ENCODE assay signal across 17 cellular contexts in the genomic region with DNA sequence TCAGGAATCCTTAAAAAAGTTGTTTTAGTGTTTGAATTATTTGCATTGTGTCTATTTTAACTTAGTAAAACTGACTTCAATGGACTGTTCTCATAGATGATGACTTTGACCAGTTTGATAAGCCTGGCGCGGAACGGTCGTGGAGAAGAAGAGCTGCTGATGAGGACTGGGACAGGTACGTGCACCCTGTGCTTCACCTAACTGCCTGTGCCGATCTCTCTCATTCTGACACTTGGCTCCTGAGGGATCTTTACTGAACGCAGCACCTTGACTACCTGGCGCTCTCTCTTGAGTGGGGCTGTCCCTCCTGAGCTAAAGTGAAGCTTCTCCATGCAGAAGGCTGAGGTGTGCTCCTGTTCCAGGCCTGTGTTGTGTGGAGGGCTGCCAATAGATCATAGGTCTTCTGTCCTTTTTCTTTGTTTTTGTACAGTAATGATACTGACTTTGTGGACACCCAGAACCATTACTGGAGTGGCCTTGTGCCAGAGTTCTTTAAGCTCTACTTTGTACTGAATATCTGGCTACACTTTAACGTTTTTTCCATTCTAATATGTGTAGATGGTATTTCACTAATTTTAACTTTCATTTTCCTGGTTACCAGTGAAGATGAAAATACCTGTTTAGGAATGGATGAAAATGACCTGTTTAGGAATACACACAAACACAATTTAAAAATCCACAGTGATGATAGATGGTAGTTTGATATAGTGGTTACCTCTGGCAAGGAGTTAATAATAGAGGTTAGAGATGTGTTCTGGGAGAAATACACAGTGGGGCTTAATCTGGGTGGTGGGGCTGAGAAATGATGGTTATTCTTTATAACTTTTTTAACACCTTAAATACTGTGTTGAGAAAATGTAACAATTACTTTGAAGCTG. TPM values are rescaled to one million over a fixed set of nuclear protein-coding genes. Genes with fewer than 3 reads are reported as not detected.
DNase-seq lines count a peak whose midpoint lies in the region; ATAC-seq and TF ChIP-seq lines count a peak whose summit lies in the region.
"Had no signal": no experiment of that assay in that cellular context is flagged by ENCODE, and none has a peak within 500 bp of the region (broad histone marks: within the 10 kb centered on the region; RNA-seq: fewer than 3 reads in every experiment).

No MANE protein-coding gene starts in this region.

- no peak overlapping the region for H3K9ac ChIP-seq in SK-N-MC (ENCODE audit: insufficient read length)
- H3K9ac ChIP-seq in fibroblast of lung (ENCODE audit: insufficient read depth, low read length): no peak overlapping the region
- H3K9ac ChIP-seq in smooth muscle cell (ENCODE audit: low read depth): peak overlapping the region; percentile 23
- no peak overlapping the region for H3K9ac ChIP-seq in neuronal stem cell (ENCODE audit: low read depth, low read length, poor library complexity)

- H4K20me1 ChIP-seq in fibroblast of lung (ENCODE audit: control insufficient read depth, extremely low read depth, insufficient read depth, low read length): peaks cover 4% of the 10 kb centered on the region
- H4K20me1 ChIP-seq in smooth muscle cell (ENCODE audit: low read depth): peaks cover 99% of the 10 kb centered on the region

- H3K79me2 ChIP-seq in fibroblast of lung (ENCODE audit: control insufficient read depth, insufficient read depth, low read length) (peaks cover 91% of the 10 kb centered on the region), smooth muscle cell (ENCODE audit: low read depth) (peaks cover 90% of the 10 kb centered on the region)

- H3K9me3 ChIP-seq in SK-N-MC (ENCODE audit: low read depth, low read length): no peaks in the 10 kb centered on the region
- no peaks in the 10 kb centered on the region for H3K9me3 ChIP-seq in fibroblast of lung (ENCODE audit: control insufficient read depth, insufficient read depth, low read depth, low read length)
- no peaks in the 10 kb centered on the region for H3K9me3 ChIP-seq in smooth muscle cell (replicated peaks; ENCODE audit: low read depth)
- peaks cover 0 to 15% of the 10 kb centered on the region in 2 donors for H3K9me3 ChIP-seq in neuronal stem cell (replicated peaks in 1 of 2; ENCODE audit: control insufficient read depth in 2 of 2, insufficient read depth in 1 of 2, low read depth in 1 of 2, low read length in 2 of 2)
- H3K9me3 ChIP-seq: adrenal gland, esophagus muscularis mucosa, tibial artery had no signal

- no peak overlapping the region for H2BK15ac ChIP-seq in neuronal stem cell (ENCODE audit: low read length)

- H3K27me3 ChIP-seq in fibroblast of lung (ENCODE audit: control insufficient read depth, insufficient read depth, low read length) (no peaks in the 10 kb centered on the region), smooth muscle cell (ENCODE audit: low read depth) (no peaks in the 10 kb centered on the region), neuronal stem cell (ENCODE audit: control insufficient read depth in 3 of 3, insufficient read depth in 3 of 3, low read depth in 1 of 3, low read length in 3 of 3) (no peaks in the 10 kb centered on the region)
- H3K27me3 ChIP-seq: adrenal gland, esophagus muscularis mucosa, tibial artery had no signal

- peak overlapping the region; percentile 38 for H3K4me2 ChIP-seq in fibroblast of lung (ENCODE audit: extremely low read depth, insufficient read depth, low read length)
- peak overlapping the region; percentile 64 for H3K4me2 ChIP-seq in smooth muscle cell
- H3K4me2 ChIP-seq in neuronal stem cell (ENCODE audit: insufficient read depth, low read length, poor library complexity, severe bottlenecking): no peak overlapping the region

- no peaks in the 10 kb centered on the region for H3K27me3 Mint-ChIP-seq in activated T-cell treated with anti-CD3 and anti-CD28 coated beads, Interleukin-2, amount 50 U/mL, for 4 hours (ENCODE audit: low read depth)

- no peak overlapping the region for H2BK120ac ChIP-seq in neuronal stem cell (ENCODE audit: low read depth, low read length)

- H3K36me3 ChIP-seq in SK-N-MC (ENCODE audit: insufficient read depth, low read length): peaks cover 17% of the 10 kb centered on the region
- peaks cover 3% of the 10 kb centered on the region for H3K36me3 ChIP-seq in fibroblast of lung (ENCODE audit: control insufficient read depth, insufficient read depth, low read length)
- H3K36me3 ChIP-seq in smooth muscle cell (ENCODE audit: low read depth): no peaks in the 10 kb centered on the region
- peaks cover 0 to 51% of the 10 kb centered on the region in 2 donors for H3K36me3 ChIP-seq in neuronal stem cell (replicated peaks in 1 of 2; ENCODE audit: control insufficient read depth in 2 of 2, insufficient read depth in 2 of 2, low read length in 2 of 2)
- H3K36me3 ChIP-seq: adrenal gland had no signal

- no peak for DNase-seq in activated T-cell treated with anti-CD3 and anti-CD28 coated beads, Interleukin-2, amount 50 U/mL, for 4 hours
- no peak for DNase-seq in activated T-cell treated with anti-CD3 and anti-CD28 coated beads, Interleukin-2, amount 50 U/mL, for 1 hour
- DNase-seq in SK-N-MC (ENCODE audit: low read depth, low spot score) (no peak), fibroblast of lung (ENCODE audit: low read depth in 2 of 2) (peak in 1 of 2 donors; percentile 31), smooth muscle cell (lab: John Stamatoyannopoulos, UW; ENCODE audit: unreplicated experiment) (no peak), neuronal stem cell (ENCODE audit: low spot score) (no peak)
- DNase-seq: adrenal gland; cortex of kidney; DMS153; NCI-H1048; NCI-H345; stimulated activated CD4-positive, alpha-beta T cell treated with anti-CD3 and anti-CD28 coated beads, Interleukin-12 subunit alpha, Interleukin-12 subunit beta, amount 100 ng/mL, for 4 hours; T-helper 2 cell; tibial artery had no signal

- H4K91ac ChIP-seq in neuronal stem cell (ENCODE audit: low read depth, low read length, poor library complexity): no peak overlapping the region

- H3K27ac ChIP-seq in SK-N-MC (peak overlapping the region; percentile 95), fibroblast of lung (ENCODE audit: insufficient read depth, low read length) (peak overlapping the region; percentile 5), smooth muscle cell (ENCODE audit: low read depth) (peak overlapping the region; percentile 81), neuronal stem cell (replicated peaks; ENCODE audit: low read length) (no peak overlapping the region)
- H3K27ac ChIP-seq: esophagus muscularis mucosa, tibial artery had no signal

- ATAC-seq in activated T-cell treated with anti-CD3 and anti-CD28 coated beads, Interleukin-2, amount 50 U/mL, for 4 hours: peak in 1 of 2 donors; percentile 20
- no peak for ATAC-seq in HG02678 (IDR thresholded peaks at IDR 0.05; ENCODE audit: unreplicated experiment)
- ATAC-seq in GM18873 (IDR thresholded peaks at IDR 0.05; ENCODE audit: low FRiP score, unreplicated experiment): no peak

- H3K9me3 Mint-ChIP-seq in activated T-cell treated with anti-CD3 and anti-CD28 coated beads, Interleukin-2, amount 50 U/mL, for 4 hours: peaks cover 3% of the 10 kb centered on the region

- no peak overlapping the region for H3K4ac ChIP-seq in neuronal stem cell (ENCODE audit: low read length)

- no peak overlapping the region for H2AK5ac ChIP-seq in neuronal stem cell (ENCODE audit: low read depth, low read length)

- no peak overlapping the region for H2BK5ac ChIP-seq in neuronal stem cell (ENCODE audit: low read length)

- peak overlapping the region; percentile 25 for H3K4me3 Mint-ChIP-seq in activated T-cell treated with anti-CD3 and anti-CD28 coated beads, Interleukin-2, amount 50 U/mL, for 4 hours

- no peak overlapping the region for H2BK12ac ChIP-seq in neuronal stem cell (ENCODE audit: low read length)

- WGBS in smooth muscle cell (ENCODE audit: low lambda C conversion rate): 93% methylated on average over 9 of the region's 9 CpGs
- no CpG with 5 or more reads among the region's 9 CpGs for WGBS in neuronal stem cell (ENCODE audit: extremely low coverage in 2 of 2, insufficient read length in 2 of 2, insufficient replicate concordance in 1 of 2), 2 donors

- H3K4me1 ChIP-seq in fibroblast of lung (ENCODE audit: control insufficient read depth, extremely low read depth, insufficient read depth, low read length) (peaks cover 17% of the 10 kb centered on the region), smooth muscle cell (ENCODE audit: low read depth) (peaks cover 10% of the 10 kb centered on the region), neuronal stem cell (ENCODE audit: control insufficient read depth in 2 of 2, insufficient read depth in 1 of 2, low read depth in 1 of 2, low read length in 2 of 2) (no peaks in the 10 kb centered on the region)

- peaks cover 31% of the 10 kb centered on the region for H3K36me3 Mint-ChIP-seq in activated T-cell treated with anti-CD3 and anti-CD28 coated beads, Interleukin-2, amount 50 U/mL, for 4 hours (ENCODE audit: insufficient read depth)

- TF ChIP-seq CTCF in fibroblast of lung (conservative IDR thresholded peaks at IDR 0.05 in 1 of 2, IDR thresholded peaks at IDR 0.05 in 1 of 2; ENCODE audit: low read depth in 1 of 2, low read length in 2 of 2) (no peak), smooth muscle cell (IDR thresholded peaks at IDR 0.05; ENCODE audit: borderline replicate concordance, insufficient read depth, poor library complexity, severe bottlenecking) (no peak)

- H2AFZ ChIP-seq in fibroblast of lung (ENCODE audit: low read length) (no peak overlapping the region), smooth muscle cell (ENCODE audit: low read depth) (no peak overlapping the region), neuronal stem cell (ENCODE audit: low read length) (no peak overlapping the region)

- no peak overlapping the region for H3K4me3 ChIP-seq in SK-N-MC
- H3K4me3 ChIP-seq in fibroblast of lung (replicated peaks in 1 of 4; ENCODE audit: control extremely low read depth in 1 of 4, insufficient read depth in 1 of 4, low read depth in 3 of 4, low read length in 4 of 4): no peak overlapping the region
- H3K4me3 ChIP-seq in smooth muscle cell: no peak overlapping the region
- H3K4me3 ChIP-seq in neuronal stem cell (ENCODE audit: low read length in 2 of 2): no peak overlapping the region
- H3K4me3 ChIP-seq: adrenal gland, esophagus muscularis mucosa, tibial artery had no signal

- no peak overlapping the region for H4K8ac ChIP-seq in neuronal stem cell (ENCODE audit: low read depth, low read length)

- H3K79me1 ChIP-seq in neuronal stem cell (ENCODE audit: low read depth, low read length): peaks cover 8% of the 10 kb centered on the region

- H3K23ac ChIP-seq in neuronal stem cell (ENCODE audit: low read depth, low read length, poor library complexity): no peak overlapping the region

- H3F3A ChIP-seq in smooth muscle cell (ENCODE audit: low read depth): peaks cover 19% of the 10 kb centered on the region

- H3K14ac ChIP-seq in neuronal stem cell (ENCODE audit: low read length): no peak overlapping the region

- no peak overlapping the region for H3K18ac ChIP-seq in neuronal stem cell (ENCODE audit: low read length)

- H3K4me1 Mint-ChIP-seq in activated T-cell treated with anti-CD3 and anti-CD28 coated beads, Interleukin-2, amount 50 U/mL, for 4 hours (ENCODE audit: low read depth): peaks cover 79% of the 10 kb centered on the region

RNA-seq across cellular contexts. Expression of a gene that starts 20.9 kb away (rescaled TPM):
- total RNA-seq in activated T-cell treated with anti-CD3 and anti-CD28 coated beads, Interleukin-2, amount 50 U/mL, for 4 hours: 10 to 100 TPM; 63.3 to 70.5 (median 66.4) TPM
- total RNA-seq in fibroblast of lung (18.7 and 33.2 TPM in 2 replicates), smooth muscle cell (16.2 and 22.5 TPM in 2 replicates)
- polyA plus RNA-seq in fibroblast of lung (6.9 and 8.2 TPM in 2 replicates), smooth muscle cell (25.3 and 45.7 TPM in 2 replicates)
- polyA plus RNA-seq in fibroblast of lung (2012): 9.9 and 10.6 TPM in 2 replicates
- polyA minus RNA-seq in fibroblast of lung (ENCODE audit: low replicate concordance): 10.2 and 20.0 TPM in 2 replicates
- 39.8 TPM for polyA plus RNA-seq in neuronal stem cell (2013, experiment 1 of 2)
- polyA plus RNA-seq in neuronal stem cell (2013, experiment 2 of 2): 40.0 TPM
